Comparison of ENCODE assay signal across 23 cellular contexts in genomic region chr13:102234618-102235017, GRCh38.
DNase-seq lines count a peak whose midpoint lies in the region; ATAC-seq, FAIRE-seq and TF ChIP-seq lines count a peak whose summit lies in the region.
"Had no signal": no experiment of that assay in that cellular context is flagged by ENCODE, and none has a peak within 500 bp of the region (broad histone marks: within the 10 kb centered on the region; RNA-seq: fewer than 3 reads in every experiment).

No MANE protein-coding gene starts in this region.

- H3K9me2 ChIP-seq in PC-3 (replicated peaks; ENCODE audit: low read length): no peaks in the 10 kb centered on the region

- no peak overlapping the region for H3K4me2 ChIP-seq in PC-3 (ENCODE audit: low read length)

- no peak overlapping the region for H3K27ac ChIP-seq in PC-3 (ENCODE audit: low read length)

- CTCF ChIA-PET in PC-3 (lab: Charles Lee) (no interaction called here), WTC11 (lab: Charles Lee) (no interaction called here)

- H3K36me3 Mint-ChIP-seq in WTC11: no peaks in the 10 kb centered on the region
- H3K36me3 Mint-ChIP-seq: CD8-positive, alpha-beta T cell had no signal

- BruUV-seq in PC-3 (replicated peaks; lab: Mats Ljungman, UMichigan): no TSS peak

- no peak overlapping the region for H2AFZ ChIP-seq in PC-3 (ENCODE audit: low read length)

- no peaks in the 10 kb centered on the region for H3K4me1 ChIP-seq in PC-3 (ENCODE audit: insufficient read depth, low read length)

- FAIRE-seq in D721Med (lab: Jason Lieb, UNC): peak; percentile 51
- FAIRE-seq: H54 had no signal

- no peak overlapping the region for H3K4me3 Mint-ChIP-seq in WTC11
- H3K4me3 Mint-ChIP-seq: CD8-positive, alpha-beta T cell had no signal

- intact Hi-C loops in PC-3 (cut with micrococcal nuclease): no loop called here

- TF ChIP-seq CTCF in D721Med (IDR thresholded peaks at IDR 0.05; ENCODE audit: insufficient read depth, missing control alignments) (no peak), PC-3 (conservative IDR thresholded peaks at IDR 0.05; ENCODE audit: low read depth, low read length) (no peak), choroid plexus epithelial cell (conservative IDR thresholded peaks at IDR 0.05; ENCODE audit: low read depth, low read length) (no peak), foreskin fibroblast (IDR thresholded peaks at IDR 0.05; ENCODE audit: low read depth, low read length) (no peak), WTC11 (IDR thresholded peaks at IDR 0.05) (no peak)

- no peak overlapping the region for H3K27ac Mint-ChIP-seq in WTC11
- H3K27ac Mint-ChIP-seq: CD8-positive, alpha-beta T cell had no signal

- H3K27me3 Mint-ChIP-seq in WTC11 (ENCODE audit: low read depth): no peaks in the 10 kb centered on the region

- ATAC-seq in PC-3 (no peak), GM21360 (IDR thresholded peaks at IDR 0.05; ENCODE audit: unreplicated experiment) (no peak), WTC11 (no peak)
- ATAC-seq: CD8-positive, alpha-beta T cell had no signal

- no peaks in the 10 kb centered on the region for H3K9me3 Mint-ChIP-seq in WTC11
- H3K9me3 Mint-ChIP-seq: CD8-positive, alpha-beta T cell had no signal

- POLR2A ChIA-PET in PC-3 (lab: Charles Lee; ENCODE audit: unreplicated experiment): no interaction called here
- POLR2A ChIA-PET in WTC11 (lab: Charles Lee): no interaction called here

- H3K27me3 ChIP-seq in PC-3 (ENCODE audit: low read length): peaks cover 4% of the 10 kb centered on the region; the same call in 1 of the 2 replicates

- peaks cover 36% of the 10 kb centered on the region for H3K4me1 Mint-ChIP-seq in WTC11

- no peaks in the 10 kb centered on the region for H3K79me2 ChIP-seq in PC-3 (ENCODE audit: low read length)

- H3K9me3 ChIP-seq in PC-3 (ENCODE audit: low read length): no peaks in the 10 kb centered on the region

- no peaks in the 10 kb centered on the region for H4K20me1 ChIP-seq in PC-3 (ENCODE audit: low read length)

- no peaks in the 10 kb centered on the region for H3F3A ChIP-seq in PC-3 (ENCODE audit: low read length, unreplicated experiment)

- no peak overlapping the region for H3K9ac ChIP-seq in PC-3 (ENCODE audit: low read length)

- H3K4me3 ChIP-seq in PC-3 (ENCODE audit: low read length) (no peak overlapping the region), choroid plexus epithelial cell (ENCODE audit: low read depth, low read length) (no peak overlapping the region), foreskin fibroblast (ENCODE audit: low read depth in 1 of 2, low read length in 2 of 2) (no peak overlapping the region)

- H3K36me3 ChIP-seq in PC-3 (ENCODE audit: low read depth, low read length): no peaks in the 10 kb centered on the region

- DNase-seq in D721Med (ENCODE audit: insufficient read length, low spot score) (no peak), PC-3 (peak; percentile 48), choroid plexus epithelial cell (ENCODE audit: low read depth) (peak; percentile 28), foreskin fibroblast (peak; percentile 3 to 32), inferior parietal cortex (ENCODE audit: extremely low spot score) (no peak), WTC11 (ENCODE audit: low spot score) (no peak)
- DNase-seq in stimulated activated CD4-positive, alpha-beta T cell treated with anti-CD3 and anti-CD28 coated beads, Interleukin-2, amount 100 ng/mL, for 48 hours: no peak
- DNase-seq: AML-193; C1 segment of cervical spinal cord; CD8-positive, alpha-beta T cell; DMS153; GDM1; KBM-7; NCI-H1092; NCI-H1436; NCI-H187 treated with DMSO at 0.1 percent for 48 hours; NCI-H2107; NCI-H446 treated with DMSO at 0.1 percent for 48 hours; NCI-H526 treated with DMSO at 0.1 percent for 48 hours; OCI-M1; SHP77 treated with DMSO at 0.1 percent for 48 hours had no signal

TF ChIP-seq in WTC11, 78 proteins besides CTCF, POLR2A, EP300 and RAD21 (continues in another document):
- no peak for TF ChIP-seq USF1 (CRISPR knock-in tag; IDR thresholded peaks at IDR 0.05)
- no peak for TF ChIP-seq TEAD1 (CRISPR knock-in tag; IDR thresholded peaks at IDR 0.05)
- TF ChIP-seq AFF4 (CRISPR knock-in tag; IDR thresholded peaks at IDR 0.05; ENCODE audit: borderline replicate concordance): no peak
- no peak for TF ChIP-seq ATF6 (CRISPR knock-in tag; IDR thresholded peaks at IDR 0.05)
- no peak for TF ChIP-seq ZNF425 (CRISPR knock-in tag; conservative IDR thresholded peaks at IDR 0.05)
- TF ChIP-seq PRRX2 (CRISPR knock-in tag; IDR thresholded peaks at IDR 0.05): no peak
- TF ChIP-seq IRF2 (CRISPR knock-in tag; IDR thresholded peaks at IDR 0.05; ENCODE audit: borderline replicate concordance, low read depth): no peak
- TF ChIP-seq ATF1 (CRISPR knock-in tag; IDR thresholded peaks at IDR 0.05): no peak
- TF ChIP-seq ESRRA (CRISPR knock-in tag; IDR thresholded peaks at IDR 0.05; ENCODE audit: borderline replicate concordance): no peak
- no peak for TF ChIP-seq ZNF416 (CRISPR knock-in tag; IDR thresholded peaks at IDR 0.05)
- TF ChIP-seq E2F4 (CRISPR knock-in tag; IDR thresholded peaks at IDR 0.05; ENCODE audit: borderline replicate concordance, low read depth): no peak
- TF ChIP-seq CREB1 (CRISPR knock-in tag; IDR thresholded peaks at IDR 0.05): no peak

Comparison
In these comparisons a context has a peak if more than half of its experiments do, and no peak if none do; other contexts are left out.
1. DNase-seq: peak in PC-3 (single experiment), choroid plexus epithelial cell (single experiment) and foreskin fibroblast (2 of 2); none in D721Med (single experiment), stimulated activated CD4-positive, alpha-beta T cell treated with anti-CD3 and anti-CD28 coated beads, Interleukin-2, amount 100 ng/mL, for 48 hours (0 of 2), inferior parietal cortex (single experiment) and WTC11 (single experiment).